8 cellular contexts compared by ENCODE assay signal in genomic region chr12:6904280-6905276, GRCh38. TPM values are rescaled to one million over a fixed set of nuclear protein-coding genes. Genes with fewer than 3 reads are reported as not detected.
DNase-seq lines count a peak whose midpoint lies in the region; ATAC-seq and TF ChIP-seq lines count a peak whose summit lies in the region.

LRRC23 (plus strand) TSS chr12:6904822; CDS start chr12:6905634, 812 bp downstream.

- no peaks in the 10 kb centered on the region for H3K9me3 ChIP-seq in osteoblast (ENCODE audit: low read depth, low read length)
- no peaks in the 10 kb centered on the region for H3K9me3 ChIP-seq in thoracic aorta

- H3K4me3 ChIP-seq in GM08714 (ENCODE audit: low read length) (peak within 1 kb of the TSS; percentile 71), osteoblast (ENCODE audit: insufficient read depth, low read length) (peak within 1 kb of the TSS; percentile 99), thoracic aorta (peak within 1 kb of the TSS; percentile 100)

- no peaks in the 10 kb centered on the region for H3K79me2 ChIP-seq in osteoblast (ENCODE audit: insufficient read depth, low read length)

- peak within 1 kb of the TSS; percentile 100 for H3K4me2 ChIP-seq in osteoblast (ENCODE audit: insufficient read depth, low read length)

- peak; percentile 93 for ATAC-seq in HG02571 (IDR thresholded peaks at IDR 0.05; ENCODE audit: unreplicated experiment)
- peak; percentile 97 for ATAC-seq in SK-N-SH treated with all-trans-retinoic acid at 6 μM for 48 hours
- ATAC-seq in thoracic aorta (ENCODE audit: insufficient number of reproducible peaks, low FRiP score, low read depth), result peak; percentile 67

- DNase-seq in NCI-H1092 treated with DMSO at 0.1 percent for 48 hours (lab: John Stamatoyannopoulos, UW) (peak; percentile 95), head of caudate nucleus (peak; percentile 97 to 100 (median 99)), osteoblast (ENCODE audit: insufficient read length, low spot score, missing footprints) (peak; percentile 97), thoracic aorta (ENCODE audit: low spot score) (peak; percentile 93)
- DNase-seq in activated naive CD8-positive, alpha-beta T cell treated with anti-CD3 and anti-CD28 coated beads for 36 hours, result peak; percentile 97

- H3K27ac ChIP-seq in osteoblast (ENCODE audit: low read depth, low read length), result peak within 1 kb of the TSS; percentile 87
- H3K27ac ChIP-seq in thoracic aorta, result peak within 1 kb of the TSS; percentile 87 to 96

- peaks cover 10% of the 10 kb centered on the region for H3K4me1 ChIP-seq in osteoblast (ENCODE audit: insufficient read depth, low read length)
- peaks cover 5 to 12% of the 10 kb centered on the region in 2 donors for H3K4me1 ChIP-seq in thoracic aorta (ENCODE audit: control insufficient read depth in 1 of 2, low read depth in 2 of 2)

- no peaks in the 10 kb centered on the region for H3K27me3 Mint-ChIP-seq in activated naive CD8-positive, alpha-beta T cell treated with anti-CD3 and anti-CD28 coated beads for 36 hours

- no peak within 1 kb of the TSS for H3K27ac Mint-ChIP-seq in activated naive CD8-positive, alpha-beta T cell treated with anti-CD3 and anti-CD28 coated beads for 36 hours

- no peak within 1 kb of the TSS for H3K4me3 Mint-ChIP-seq in activated naive CD8-positive, alpha-beta T cell treated with anti-CD3 and anti-CD28 coated beads for 36 hours

- H3K9me3 Mint-ChIP-seq in activated naive CD8-positive, alpha-beta T cell treated with anti-CD3 and anti-CD28 coated beads for 36 hours, result no peaks in the 10 kb centered on the region

- H3K36me3 ChIP-seq in osteoblast (ENCODE audit: insufficient read depth, low read length), result no peaks in the 10 kb centered on the region
- H3K36me3 ChIP-seq in thoracic aorta, result peaks cover 4% of the 10 kb centered on the region

- intact Hi-C loops in head of caudate nucleus (cut with DNase I), result no loop called here

- H3K4me1 Mint-ChIP-seq in activated naive CD8-positive, alpha-beta T cell treated with anti-CD3 and anti-CD28 coated beads for 36 hours, result peaks cover 10% of the 10 kb centered on the region

- H4K20me1 ChIP-seq in osteoblast (ENCODE audit: insufficient read depth, low read length), result no peaks in the 10 kb centered on the region

- peak within 1 kb of the TSS; percentile 100 for H2AFZ ChIP-seq in osteoblast (ENCODE audit: low read length)

- H3K36me3 Mint-ChIP-seq in activated naive CD8-positive, alpha-beta T cell treated with anti-CD3 and anti-CD28 coated beads for 36 hours, result no peaks in the 10 kb centered on the region

- TF ChIP-seq CTCF in osteoblast (IDR thresholded peaks at IDR 0.05; ENCODE audit: extremely low read depth, low read depth, low read length) (no peak), thoracic aorta (IDR thresholded peaks at IDR 0.05) (no peak)

- no peaks in the 10 kb centered on the region for H3K27me3 ChIP-seq in osteoblast (ENCODE audit: insufficient read depth, low read length)
- H3K27me3 ChIP-seq in thoracic aorta (replicated peaks; ENCODE audit: insufficient read depth), result no peaks in the 10 kb centered on the region

TF ChIP-seq in SK-N-SH treated with all-trans-retinoic acid at 6 μM for 48 hours, 23 proteins besides CTCF, POLR2A, EP300 and RAD21:
- TF ChIP-seq GLIS3 (CRISPR knock-in tag; IDR thresholded peaks at IDR 0.05), result no peak
- TF ChIP-seq PPARA (CRISPR knock-in tag; IDR thresholded peaks at IDR 0.05; ENCODE audit: borderline replicate concordance), result no peak
- TF ChIP-seq ESRRG (CRISPR knock-in tag; IDR thresholded peaks at IDR 0.05), result no peak
- no peak for TF ChIP-seq SNAI2 (CRISPR knock-in tag; IDR thresholded peaks at IDR 0.05)
- no peak for TF ChIP-seq ZC3H10 (CRISPR knock-in tag; IDR thresholded peaks at IDR 0.05)

RNA-seq across cellular contexts. Expression of gene LRRC23, which starts in this region (rescaled TPM):
- total RNA-seq in activated naive CD8-positive, alpha-beta T cell treated with anti-CD3 and anti-CD28 coated beads for 36 hours, result 1 to 10 TPM; 3.0 to 4.1 TPM
- 7.1 and 7.6 TPM in 2 replicates for total RNA-seq in osteoblast
- total RNA-seq in thoracic aorta, result 1 to 10 TPM; 8.5 TPM

Comparison
In these comparisons a context has a peak if more than half of its experiments do, and no peak if none do; other contexts are left out.
1. Peak in every context shown above with its lines: DNase-seq, ATAC-seq, H3K4me3 ChIP-seq and H3K27ac ChIP-seq.